In the genomic region with DNA sequence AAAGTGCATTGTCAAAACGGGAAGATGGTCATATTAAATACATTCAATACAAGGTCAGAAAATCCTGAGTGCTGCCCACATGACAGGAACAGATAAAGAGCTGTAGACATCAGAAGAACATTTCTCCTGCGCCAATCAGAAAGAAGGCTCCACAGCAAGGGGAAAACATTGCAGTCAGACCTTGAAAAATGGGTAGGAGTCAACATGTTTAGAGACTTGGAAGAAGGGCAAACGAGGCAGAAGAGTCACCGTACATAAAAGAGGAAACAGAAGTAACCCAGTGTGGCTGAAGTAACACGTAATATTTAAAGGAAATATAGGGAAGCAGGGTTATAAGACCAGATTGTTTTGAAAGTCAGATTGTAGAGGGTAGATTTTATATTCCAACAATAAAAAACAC, we compare ENCODE assay signal across 20 cellular contexts. TPM values are rescaled to one million over a fixed set of nuclear protein-coding genes. Genes with fewer than 3 reads are reported as not detected.
DNase-seq lines count a peak whose midpoint lies in the region; ATAC-seq and TF ChIP-seq lines count a peak whose summit lies in the region.
"Had no signal": no experiment of that assay in that cellular context is flagged by ENCODE, and none has a peak within 500 bp of the region (broad histone marks: within the 10 kb centered on the region; RNA-seq: fewer than 3 reads in every experiment).

No MANE protein-coding gene starts in this region.

- peak overlapping the region; percentile 53 for H3K27ac ChIP-seq in HL-60 (replicated peaks)
- H3K27ac ChIP-seq: foreskin keratinocyte, lower lobe of right lung, sigmoid colon, WERI-Rb-1 had no signal

- ATAC-seq in left ventricle myocardium superior (peak; percentile 65), HG03520 (IDR thresholded peaks at IDR 0.05; ENCODE audit: unreplicated experiment) (no peak)
- ATAC-seq: foreskin keratinocyte had no signal

- TF ChIP-seq CTCF in HL-60 (IDR thresholded peaks at IDR 0.05; ENCODE audit: insufficient read depth, low read length) (no peak), foreskin fibroblast (IDR thresholded peaks at IDR 0.05; ENCODE audit: low read depth, low read length) (no peak)

- H3K4me3 ChIP-seq in HL-60 (replicated peaks; ENCODE audit: insufficient read depth, low read length) (no peak overlapping the region), foreskin fibroblast (ENCODE audit: low read depth in 1 of 2, low read length in 2 of 2) (no peak overlapping the region)
- H3K4me3 ChIP-seq: lower lobe of right lung, sigmoid colon, uterus had no signal

- intact Hi-C loops in left ventricle myocardium superior (cut with micrococcal nuclease), result no loop called here

- DNase-seq in AML-193 (lab: John Stamatoyannopoulos, UW) (peak; percentile 82), HL-60 (ENCODE audit: low read depth in 1 of 2, low spot score in 1 of 2) (peak in 1 of 2 experiments; percentile 69), SKM-1 treated with dmso at 0.1 percent for 144 hours (lab: John Stamatoyannopoulos, UW; ENCODE audit: unreplicated experiment) (peak; percentile 33), left ventricle myocardium superior (no peak), foreskin fibroblast (no peak), germinal center (ENCODE audit: low spot score) (no peak)
- no peak for DNase-seq in stimulated activated CD4-positive, alpha-beta T cell treated with anti-CD3 and anti-CD28 coated beads, Interleukin-4, amount 100 ng/mL, for 1 hour
- DNase-seq: activated naive CD8-positive, alpha-beta T cell treated with anti-CD3 and anti-CD28 coated beads for 36 hours; caudate nucleus; endodermal cell; foreskin keratinocyte; lower lobe of right lung; NCI-H2171; NK-92 treated with Interleukin-12 subunit alpha and Interleukin-12 subunit beta, amount 100 ng/mL, for 24 hours; sigmoid colon; SK-N-SH; stimulated activated CD4-positive, alpha-beta T cell treated with anti-CD3 and anti-CD28 coated beads, Interleukin-4, amount 100 ng/mL, for 4 hours; uterus; WERI-Rb-1 had no signal

- no peaks in the 10 kb centered on the region for H3K27me3 ChIP-seq in HL-60 (ENCODE audit: insufficient read depth, poor library complexity, severe bottlenecking)
- H3K27me3 ChIP-seq: foreskin keratinocyte, sigmoid colon, uterus had no signal

RNA-seq across cellular contexts. Expression of a gene that starts 11.9 kb away (rescaled TPM):
- total RNA-seq in left ventricle myocardium superior, result 34.6 TPM

Comparison
In these comparisons a context has a peak if more than half of its experiments do, and no peak if none do; other contexts are left out.
1. DNase-seq: peak in AML-193 (2 of 2) and SKM-1 treated with dmso at 0.1 percent for 144 hours (single experiment); none in left ventricle myocardium superior (single experiment), stimulated activated CD4-positive, alpha-beta T cell treated with anti-CD3 and anti-CD28 coated beads, Interleukin-4, amount 100 ng/mL, for 1 hour (single experiment), foreskin fibroblast (0 of 2) and germinal center (single experiment).